In genomic region chr11:60477035-60477445, GRCh38 we compare ENCODE assay signal across 16 cellular contexts. TPM values are rescaled to one million over a fixed set of nuclear protein-coding genes. Genes with fewer than 3 reads are reported as not detected.
DNase-seq lines count a peak whose midpoint lies in the region; ATAC-seq, FAIRE-seq and TF ChIP-seq lines count a peak whose summit lies in the region.
"Had no signal": no experiment of that assay in that cellular context is flagged by ENCODE, and none has a peak within 500 bp of the region (broad histone marks: within the 10 kb centered on the region; RNA-seq: fewer than 3 reads in every experiment).

No MANE protein-coding gene starts in this region.

- no peak overlapping the region for H3K27ac ChIP-seq in colonic mucosa

- no peaks in the 10 kb centered on the region for H3K9me3 Mint-ChIP-seq in central memory CD8-positive, alpha-beta T cell
- H3K9me3 Mint-ChIP-seq: activated CD4-positive, alpha-beta T cell treated with anti-CD3 and anti-CD28 coated beads, Interleukin-2, amount 10 ng/mL, durations not matched to agents 7 days and 5 days had no signal

- TF ChIP-seq CTCF in colonic mucosa (IDR thresholded peaks at IDR 0.05) = no peak

- ATAC-seq in GM21526 (IDR thresholded peaks at IDR 0.05; ENCODE audit: low FRiP score, unreplicated experiment) (peak; percentile 72), HG03469 (IDR thresholded peaks at IDR 0.05; ENCODE audit: unreplicated experiment) (peak; percentile 50)
- ATAC-seq in central memory CD8-positive, alpha-beta T cell (replicated peaks; ENCODE audit: extremely low read depth, poor library complexity, severe bottlenecking) = peak; percentile 28
- ATAC-seq: T-cell had no signal

- no peaks in the 10 kb centered on the region for H3K4me1 Mint-ChIP-seq in central memory CD8-positive, alpha-beta T cell
- H3K4me1 Mint-ChIP-seq: activated CD4-positive, alpha-beta T cell treated with anti-CD3 and anti-CD28 coated beads, Interleukin-2, amount 10 ng/mL, durations not matched to agents 7 days and 5 days had no signal

- no peaks in the 10 kb centered on the region for H3K9me3 ChIP-seq in colonic mucosa

- no peaks in the 10 kb centered on the region for H3K4me1 ChIP-seq in colonic mucosa

- FAIRE-seq in GM12891 (lab: Jason Lieb, UNC) = peak; percentile 91

- peaks cover 10% of the 10 kb centered on the region for H3K27me3 Mint-ChIP-seq in central memory CD8-positive, alpha-beta T cell

- H3K4me3 ChIP-seq in colonic mucosa = no peak overlapping the region

- no peak overlapping the region for H3K27ac Mint-ChIP-seq in central memory CD8-positive, alpha-beta T cell (ENCODE audit: low read depth)
- H3K27ac Mint-ChIP-seq: activated CD4-positive, alpha-beta T cell treated with anti-CD3 and anti-CD28 coated beads, Interleukin-2, amount 10 ng/mL, durations not matched to agents 7 days and 5 days; T-cell had no signal

- H3K4me3 Mint-ChIP-seq in central memory CD8-positive, alpha-beta T cell = no peak overlapping the region
- H3K4me3 Mint-ChIP-seq: activated CD4-positive, alpha-beta T cell treated with anti-CD3 and anti-CD28 coated beads, Interleukin-2, amount 10 ng/mL, durations not matched to agents 7 days and 5 days; T-cell had no signal

- TF ChIP-seq POLR2A in GM12891 (IDR thresholded peaks at IDR 0.05; ENCODE audit: low read depth, low read length) = no peak

- intact Hi-C loops in colonic mucosa (cut with DNase I) = no loop called here

- H3K9ac ChIP-seq in colonic mucosa (ENCODE audit: low read depth in 2 of 2, low read length in 2 of 2) = no peak overlapping the region

- DNase-seq in GM12891 (ENCODE audit: insufficient read length, low spot score) = no peak
- DNase-seq in central memory CD8-positive, alpha-beta T cell (ENCODE audit: low spot score in 2 of 2) = no peak
- no peak for DNase-seq in DMS153 treated with DMSO at 0.1 percent for 48 hours (lab: John Stamatoyannopoulos, UW; ENCODE audit: unreplicated experiment)
- no peak for DNase-seq in DMS79 treated with DMSO at 0.1 percent for 48 hours (lab: John Stamatoyannopoulos, UW)
- DNase-seq in islet precursor cell = no peak
- no peak for DNase-seq in colonic mucosa
- DNase-seq: activated CD4-positive, alpha-beta T cell treated with anti-CD3 and anti-CD28 coated beads, Interleukin-2, amount 10 ng/mL, durations not matched to agents 7 days and 5 days; activated effector memory CD4-positive, alpha-beta T cell treated with anti-CD3 and anti-CD28 coated beads, Interleukin-2, amount 50 U/mL, for 16 hours; AML-193; midbrain; NCI-H1694; posterior cingulate gyrus; T-cell had no signal

- no peaks in the 10 kb centered on the region for H3K36me3 Mint-ChIP-seq in central memory CD8-positive, alpha-beta T cell (ENCODE audit: insufficient read depth)
- H3K36me3 Mint-ChIP-seq: T-cell had no signal

- no peaks in the 10 kb centered on the region for H3K27me3 ChIP-seq in colonic mucosa

- no peaks in the 10 kb centered on the region for H3K36me3 ChIP-seq in colonic mucosa

TF ChIP-seq in GM12891, 5 proteins besides CTCF, POLR2A, EP300 and RAD21:
- TF ChIP-seq POLR2AphosphoS5 (IDR thresholded peaks at IDR 0.05; ENCODE audit: low read depth, low read length) = no peak
- peak; percentile 88 for TF ChIP-seq SPI1 (IDR thresholded peaks at IDR 0.05; ENCODE audit: low read depth, low read length)
- no peak for TF ChIP-seq TAF1 (IDR thresholded peaks at IDR 0.05; ENCODE audit: low read depth, low read length)

RNA-seq across cellular contexts. Expression of gene MS4A12, which starts 15.5 kb away (rescaled TPM):
- polyA plus RNA-seq in GM12891 (2012; ENCODE audit: low read depth, missing spikeins) = not detected
- 100 to 1,000 TPM in 1 of 2 donors, 10 to 100 TPM in 1; 46.5 to 445 TPM for total RNA-seq in colonic mucosa
- total RNA-seq: activated CD4-positive, alpha-beta T cell treated with anti-CD3 and anti-CD28 coated beads, Interleukin-2, amount 10 ng/mL, durations not matched to agents 7 days and 5 days; T-cell had no signal
- polyA plus RNA-seq: esophagus had no signal

RNA-seq across cellular contexts. Expression of gene MS4A1, which starts 21.4 kb away (rescaled TPM):
- polyA plus RNA-seq in GM12891 (2012; ENCODE audit: low read depth, missing spikeins) = 394 TPM
- under 1 TPM; 0.96 to 0.98 TPM for total RNA-seq in colonic mucosa
- total RNA-seq: activated CD4-positive, alpha-beta T cell treated with anti-CD3 and anti-CD28 coated beads, Interleukin-2, amount 10 ng/mL, durations not matched to agents 7 days and 5 days had no signal

RNA-seq across cellular contexts. Expression of gene MS4A13, which starts 38.2 kb away (rescaled TPM):
- not detected for polyA plus RNA-seq in GM12891 (2012; ENCODE audit: low read depth, missing spikeins)
- not detected for total RNA-seq in colonic mucosa
- total RNA-seq: activated CD4-positive, alpha-beta T cell treated with anti-CD3 and anti-CD28 coated beads, Interleukin-2, amount 10 ng/mL, durations not matched to agents 7 days and 5 days; T-cell had no signal
- polyA plus RNA-seq: esophagus had no signal

RNA-seq across cellular contexts. Expression of gene MS4A5, which starts 47.7 kb away (rescaled TPM):
- polyA plus RNA-seq in GM12891 (2012; ENCODE audit: low read depth, missing spikeins) = not detected
- total RNA-seq in colonic mucosa = not detected
- total RNA-seq: activated CD4-positive, alpha-beta T cell treated with anti-CD3 and anti-CD28 coated beads, Interleukin-2, amount 10 ng/mL, durations not matched to agents 7 days and 5 days; T-cell had no signal
- polyA plus RNA-seq: esophagus had no signal
